ENCODE assay signal across 10 cellular contexts in genomic region chr1:201383647-201384405, GRCh38. TPM values are rescaled to one million over a fixed set of nuclear protein-coding genes. Genes with fewer than 3 reads are reported as not detected.
DNase-seq lines count a peak whose midpoint lies in the region; ATAC-seq and TF ChIP-seq lines count a peak whose summit lies in the region.
"Had no signal": no experiment of that assay in that cellular context is flagged by ENCODE, and none has a peak within 500 bp of the region (broad histone marks: within the 10 kb centered on the region; RNA-seq: fewer than 3 reads in every experiment).

No MANE protein-coding gene starts in this region.

- DNase-seq in H4 (ENCODE audit: low spot score) (peak; percentile 47), NCI-H2171 treated with DMSO at 0.1 percent for 48 hours (lab: John Stamatoyannopoulos, UW) (peak; percentile 99), endothelial cell (ENCODE audit: low spot score) (no peak), renal cortical epithelial cell (ENCODE audit: low read depth) (peak; percentile 67), suprapubic skin (ENCODE audit: low spot score in 2 of 2) (no peak)
- no peak for DNase-seq in activated T-cell treated with anti-CD3 and anti-CD28 coated beads, Interleukin-2, amount 50 U/mL, for 72 hours
- DNase-seq: NCI-H2081 treated with DMSO at 0.1 percent for 48 hours had no signal

- H3K27ac ChIP-seq in suprapubic skin = no peak overlapping the region
- H3K27ac ChIP-seq: ascending aorta had no signal

- no peaks in the 10 kb centered on the region for H3K4me1 Mint-ChIP-seq in endothelial cell (ENCODE audit: unreplicated experiment)
- H3K4me1 Mint-ChIP-seq in activated T-cell treated with anti-CD3 and anti-CD28 coated beads, Interleukin-2, amount 50 U/mL, for 72 hours (ENCODE audit: low read depth) = no peaks in the 10 kb centered on the region

- no peaks in the 10 kb centered on the region for H3K27me3 ChIP-seq in suprapubic skin
- H3K27me3 ChIP-seq: ascending aorta had no signal

- H3K27ac Mint-ChIP-seq in endothelial cell (ENCODE audit: unreplicated experiment) = no peak overlapping the region
- H3K27ac Mint-ChIP-seq in activated T-cell treated with anti-CD3 and anti-CD28 coated beads, Interleukin-2, amount 50 U/mL, for 72 hours = no peak overlapping the region

- peak overlapping the region; percentile 3 for H3K4me3 Mint-ChIP-seq in endothelial cell (ENCODE audit: unreplicated experiment)
- H3K4me3 Mint-ChIP-seq in activated T-cell treated with anti-CD3 and anti-CD28 coated beads, Interleukin-2, amount 50 U/mL, for 72 hours = no peak overlapping the region

- no peak for TF ChIP-seq CTCF in endothelial cell (IDR thresholded peaks at IDR 0.05; ENCODE audit: unreplicated experiment)
- no peak for TF ChIP-seq CTCF in suprapubic skin (IDR thresholded peaks at IDR 0.05)

- no peak for TF ChIP-seq POLR2A in suprapubic skin (IDR thresholded peaks at IDR 0.05)

- H3K9me3 Mint-ChIP-seq in endothelial cell (ENCODE audit: unreplicated experiment) = no peaks in the 10 kb centered on the region
- H3K9me3 Mint-ChIP-seq in activated T-cell treated with anti-CD3 and anti-CD28 coated beads, Interleukin-2, amount 50 U/mL, for 72 hours = no peaks in the 10 kb centered on the region

- no peaks in the 10 kb centered on the region for H3K36me3 Mint-ChIP-seq in endothelial cell (ENCODE audit: low read depth, unreplicated experiment)
- H3K36me3 Mint-ChIP-seq in activated T-cell treated with anti-CD3 and anti-CD28 coated beads, Interleukin-2, amount 50 U/mL, for 72 hours (ENCODE audit: insufficient read depth in 2 of 2) = no peaks in the 10 kb centered on the region

- peaks cover 13% of the 10 kb centered on the region for H3K36me3 ChIP-seq in suprapubic skin
- H3K36me3 ChIP-seq: ascending aorta had no signal

- no peak for TF ChIP-seq EP300 in suprapubic skin (IDR thresholded peaks at IDR 0.05)

- H3K4me3 ChIP-seq in suprapubic skin = no peak overlapping the region
- H3K4me3 ChIP-seq: ascending aorta had no signal

- H3K27me3 Mint-ChIP-seq in endothelial cell (ENCODE audit: unreplicated experiment) = peaks cover 5% of the 10 kb centered on the region
- H3K27me3 Mint-ChIP-seq in activated T-cell treated with anti-CD3 and anti-CD28 coated beads, Interleukin-2, amount 50 U/mL, for 72 hours (ENCODE audit: low read depth) = no peaks in the 10 kb centered on the region

- no peaks in the 10 kb centered on the region for H3K9me3 ChIP-seq in suprapubic skin
- H3K9me3 ChIP-seq: ascending aorta had no signal

- H3K4me1 ChIP-seq in suprapubic skin = peaks cover 29% of the 10 kb centered on the region
- H3K4me1 ChIP-seq: ascending aorta had no signal

- 87% methylated on average over 4 of the region's 4 CpGs for WGBS in suprapubic skin

- ATAC-seq in HG02571 (IDR thresholded peaks at IDR 0.05; ENCODE audit: unreplicated experiment) = no peak
- ATAC-seq in activated T-cell treated with anti-CD3 and anti-CD28 coated beads, Interleukin-2, amount 50 U/mL, for 72 hours (replicated peaks in 1 of 2) = no peak
- ATAC-seq: activated CD4-positive, CD25-positive, alpha-beta regulatory T cell treated with anti-CD3 and anti-CD28 coated beads, Interleukin-2, amount 50 U/mL, for 24 hours had no signal

RNA-seq across cellular contexts. Expression of gene TNNT2, which starts 6.3 kb away (rescaled TPM):
- not detected in 2 replicates for total RNA-seq in H4 (2014; rRNA removed; shearing (Covaris generic))
- total RNA-seq in endothelial cell (ENCODE audit: unreplicated experiment) (3.3 TPM), renal cortical epithelial cell (0.25 and 0.69 TPM in 2 replicates), suprapubic skin (10 to 100 TPM in 3 of 4 donors, 1 to 10 TPM in 1; 7.9 to 54.6 (median 19.0) TPM)
- total RNA-seq in activated T-cell treated with anti-CD3 and anti-CD28 coated beads, Interleukin-2, amount 50 U/mL, for 72 hours = not detected
- total RNA-seq: ascending aorta had no signal

RNA-seq across cellular contexts. Expression of gene LAD1, which starts 15.3 kb away (rescaled TPM):
- not detected in 2 replicates for total RNA-seq in H4 (2014; rRNA removed; shearing (Covaris generic))
- 0.59 TPM for total RNA-seq in endothelial cell (ENCODE audit: unreplicated experiment)
- 51.6 and 68.6 TPM in 2 replicates for total RNA-seq in renal cortical epithelial cell
- 100 to 1,000 TPM; 175 to 303 (median 218) TPM for total RNA-seq in suprapubic skin
- not detected for total RNA-seq in activated T-cell treated with anti-CD3 and anti-CD28 coated beads, Interleukin-2, amount 50 U/mL, for 72 hours

RNA-seq across cellular contexts. Expression of gene TNNI1, which starts 37.7 kb away (rescaled TPM):
- total RNA-seq in H4 (2014; rRNA removed; shearing (Covaris generic)) = not detected in 2 replicates
- total RNA-seq in endothelial cell (ENCODE audit: unreplicated experiment) (not detected), renal cortical epithelial cell (under 0.01 TPM in 1 of 2 replicates, not detected in the other), suprapubic skin (under 1 TPM in 2 of 4 donors, not detected in 2; 0.23 to 0.44 TPM)
- not detected for total RNA-seq in activated T-cell treated with anti-CD3 and anti-CD28 coated beads, Interleukin-2, amount 50 U/mL, for 72 hours
- total RNA-seq: ascending aorta had no signal

Comparison
In these comparisons a context has a peak if more than half of its experiments do, and no peak if none do; other contexts are left out.
1. DNase-seq: peak in H4 (single experiment), NCI-H2171 treated with DMSO at 0.1 percent for 48 hours (single experiment) and renal cortical epithelial cell (single experiment); none in endothelial cell (single experiment), suprapubic skin (0 of 2) and activated T-cell treated with anti-CD3 and anti-CD28 coated beads, Interleukin-2, amount 50 U/mL, for 72 hours (0 of 2).
2. RNA of gene LAD1, which starts 15.3 kb away (total RNA-seq): 175 to 303 TPM in suprapubic skin and 51.6 to 68.6 TPM in renal cortical epithelial cell; 0.59 TPM in endothelial cell (single experiment), not detected in activated T-cell treated with anti-CD3 and anti-CD28 coated beads, Interleukin-2, amount 50 U/mL, for 72 hours and not detected in H4; every median in the first group is over 10 times any median in the second.